8 cellular contexts compared by ENCODE assay signal in the genomic region with DNA sequence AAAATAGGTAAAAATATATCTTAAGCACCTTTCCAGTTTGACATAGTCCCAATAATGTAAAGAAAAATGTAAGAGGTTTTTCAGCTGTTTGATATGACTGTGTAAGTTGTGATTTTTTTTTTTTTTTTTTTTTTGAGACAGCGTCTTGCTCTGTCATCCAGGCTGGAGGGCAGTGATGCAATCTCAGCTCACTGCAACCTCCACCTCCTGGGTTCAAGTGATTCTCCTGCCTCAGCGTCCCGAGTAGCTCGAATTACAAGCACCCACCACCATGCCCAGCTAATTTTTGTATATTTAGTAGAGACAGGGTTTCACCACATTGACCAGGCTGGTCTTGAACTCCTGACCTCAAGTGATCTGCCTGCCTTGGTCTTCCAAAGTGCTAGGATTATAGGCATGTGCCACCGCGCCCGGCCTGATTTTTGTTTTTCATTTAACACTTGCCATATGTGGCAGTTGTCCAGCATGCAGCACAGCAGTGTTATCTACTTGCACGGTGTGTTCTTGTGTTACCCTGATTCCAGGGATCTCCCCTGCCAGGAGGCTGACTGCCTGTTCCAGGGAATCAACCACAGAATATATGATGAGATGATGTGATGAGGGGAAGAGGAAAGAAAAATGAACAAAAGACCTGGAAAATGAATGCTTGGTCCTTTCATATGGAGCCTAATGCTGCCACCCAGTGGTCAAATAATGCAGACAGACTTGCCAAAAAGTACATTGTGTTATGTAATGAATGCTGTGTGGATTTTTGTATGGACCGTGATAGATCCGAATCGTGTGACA.
DNase-seq lines count a peak whose midpoint lies in the region; ATAC-seq and TF ChIP-seq lines count a peak whose summit lies in the region.

No MANE protein-coding gene starts in this region.

- no peak for ATAC-seq in HG02852 (IDR thresholded peaks at IDR 0.05; ENCODE audit: unreplicated experiment)

- CTCF ChIA-PET in HEK293T (lab: Yijun Ruan, JAX), result interaction anchor here (0.6 to 1.6 kb wide), 16 partner anchors 8 to 555 kb away, joined by 3 to 11 read pairs (median 4); no protein-coding TSS in a partner anchor

- POLR2A ChIA-PET in HEK293T (lab: Yijun Ruan, JAX), result no interaction called here

- peak; percentile 39 for DNase-seq in DMS 273 treated with DMSO at 0.1 percent for 48 hours (lab: John Stamatoyannopoulos, UW)
- DNase-seq in HEK293T (ENCODE audit: extremely low spot score), result peak; percentile 75
- DNase-seq in NCI-H2171 (lab: John Stamatoyannopoulos, UW), result peak; percentile 77
- peak; percentile 75 for DNase-seq in cerebellum (ENCODE audit: low spot score)
- DNase-seq in kidney tubule cell (ENCODE audit: low spot score), result peak; percentile 74
- DNase-seq in stimulated activated CD4-positive, alpha-beta T cell treated with anti-CD3 and anti-CD28 coated beads, Interleukin-2, amount 100 ng/mL, for 48 hours, result peak; percentile 36 to 56

- no peak overlapping the region for H3K27ac ChIP-seq in VCaP

- peak; percentile 82 for TF ChIP-seq CTCF in VCaP (conservative IDR thresholded peaks at IDR 0.05)

TF ChIP-seq in HEK293T, 16 proteins besides CTCF, POLR2A, EP300 and RAD21:
- TF ChIP-seq, protein P1, sequence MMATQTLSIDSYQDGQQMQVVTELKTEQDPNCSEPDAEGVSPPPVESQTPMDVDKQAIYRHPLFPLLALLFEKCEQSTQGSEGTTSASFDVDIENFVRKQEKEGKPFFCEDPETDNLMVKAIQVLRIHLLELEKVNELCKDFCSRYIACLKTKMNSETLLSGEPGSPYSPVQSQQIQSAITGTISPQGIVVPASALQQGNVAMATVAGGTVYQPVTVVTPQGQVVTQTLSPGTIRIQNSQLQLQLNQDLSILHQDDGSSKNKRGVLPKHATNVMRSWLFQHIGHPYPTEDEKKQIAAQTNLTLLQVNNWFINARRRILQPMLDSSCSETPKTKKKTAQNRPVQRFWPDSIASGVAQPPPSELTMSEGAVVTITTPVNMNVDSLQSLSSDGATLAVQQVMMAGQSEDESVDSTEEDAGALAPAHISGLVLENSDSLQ (IDR thresholded peaks at IDR 0.05), result no peak
- TF ChIP-seq CTBP1 (IDR thresholded peaks at IDR 0.05; ENCODE audit: borderline replicate concordance), result 0 out of 2 replicates have a peak, but pooled peaks have one; percentile 8
- peak; percentile 89 for TF ChIP-seq ZNF384 (IDR thresholded peaks at IDR 0.05)
